In genomic region chr10:103663802-103664201, GRCh38 we compare ENCODE assay signal across 9 cellular contexts.
DNase-seq lines count a peak whose midpoint lies in the region; ATAC-seq, FAIRE-seq and TF ChIP-seq lines count a peak whose summit lies in the region.
"Had no signal": no experiment of that assay in that cellular context is flagged by ENCODE, and none has a peak within 500 bp of the region (broad histone marks: within the 10 kb centered on the region; RNA-seq: fewer than 3 reads in every experiment).

No MANE protein-coding gene starts in this region.

- intact Hi-C loops in lower lobe of right lung (cut with DNase I): no loop called here

- TF ChIP-seq CTCF in lower lobe of right lung (IDR thresholded peaks at IDR 0.05) (no peak), thoracic aorta (IDR thresholded peaks at IDR 0.05) (peak; percentile 43), GM13977 (IDR thresholded peaks at IDR 0.05; ENCODE audit: extremely low read depth, insufficient read depth, missing control alignments) (no peak)

- no peak for FAIRE-seq in RCC 7860 (lab: Jason Lieb, UNC)

- H3K4me1 ChIP-seq in lower lobe of right lung (peaks cover 56% of the 10 kb centered on the region), thoracic aorta (ENCODE audit: control insufficient read depth in 1 of 2, low read depth in 2 of 2) (peaks cover 12 to 57% of the 10 kb centered on the region in 2 donors)

- in situ Hi-C loops in GM13977 (cut with MboI; ENCODE audit: low pct_unique_long_range_greater_than_20kb, low sequenced_read_pairs, unreplicated experiment): no loop called here

- DNase-seq in NCI-H2107 (lab: John Stamatoyannopoulos, UW) (peak; percentile 48), lower lobe of right lung (peak; percentile 59), thoracic aorta (ENCODE audit: low spot score) (no peak), GM13977 (ENCODE audit: low spot score) (no peak), RCC 7860 (ENCODE audit: low spot score) (no peak)
- DNase-seq: WERI-Rb-1 had no signal

- H3K27me3 ChIP-seq in lower lobe of right lung (ENCODE audit: low read depth): no peaks in the 10 kb centered on the region
- H3K27me3 ChIP-seq in thoracic aorta (replicated peaks; ENCODE audit: insufficient read depth): no peaks in the 10 kb centered on the region

- H3K9me3 ChIP-seq in lower lobe of right lung (no peaks in the 10 kb centered on the region), thoracic aorta (no peaks in the 10 kb centered on the region)

- ATAC-seq in lower lobe of right lung (peak in 1 of 2 donors; percentile 7), thoracic aorta (ENCODE audit: insufficient number of reproducible peaks, low FRiP score, low read depth) (no peak), GM21529 (IDR thresholded peaks at IDR 0.05; ENCODE audit: unreplicated experiment) (no peak), GM18520 (IDR thresholded peaks at IDR 0.05; ENCODE audit: unreplicated experiment) (no peak)

- peak overlapping the region; percentile 92 for H3K27ac ChIP-seq in cingulate gyrus (ENCODE audit: low read depth, low read length)
- H3K27ac ChIP-seq in lower lobe of right lung: no peak overlapping the region
- peak overlapping the region in 1 of 2 donors; percentile 31 for H3K27ac ChIP-seq in thoracic aorta
- H3K27ac ChIP-seq: WERI-Rb-1 had no signal

- H3K36me3 ChIP-seq in lower lobe of right lung (peaks cover 6% of the 10 kb centered on the region), thoracic aorta (peaks cover 2% of the 10 kb centered on the region)
- H3K36me3 ChIP-seq: WERI-Rb-1 had no signal

- H3K4me3 ChIP-seq in lower lobe of right lung (no peak overlapping the region), thoracic aorta (peak overlapping the region; percentile 38)

Comparison
In these comparisons a context has a peak if more than half of its experiments do, and no peak if none do; other contexts are left out.
1. DNase-seq: peak in NCI-H2107 (single experiment) and lower lobe of right lung (single experiment); none in thoracic aorta (single experiment), GM13977 (single experiment) and RCC 7860 (single experiment).